9 cellular contexts compared by ENCODE assay signal in genomic region chr14:85594217-85594616, GRCh38.
"Had no signal": no experiment of that assay in that cellular context is flagged by ENCODE, and none has a peak within 500 bp of the region (broad histone marks: within the 10 kb centered on the region; RNA-seq: fewer than 3 reads in every experiment).

No MANE protein-coding gene starts in this region.

- H3K27ac Mint-ChIP-seq: HFFc6 had no signal

- ATAC-seq: HCT116, K562 had no signal

- H3K4me3 Mint-ChIP-seq: HFFc6 had no signal

- H3K36me3 ChIP-seq: HAP-1 had no signal

- DNase-seq: GM23248, GOT3, H7, HFFc6, IMR-90 had no signal

- FAIRE-seq: HTR-8/SVneo, K562 had no signal

- H3K4me3 ChIP-seq: GM23248, HAP-1, K562 had no signal
